In genomic region chr16:85240982-85241924, GRCh38 we compare ENCODE assay signal across 1 cellular context.
A peak's percentile ranks its signal among the peaks of the same experiment; 100 is the strongest.
TF ChIP-seq lines count a peak whose summit lies in the region.

No MANE protein-coding gene starts in this region.

TF ChIP-seq in HepG2, 621 proteins besides CTCF, POLR2A, EP300 and RAD21 (continued from another document):
- TF ChIP-seq ZNF280B (CRISPR knock-in tag; IDR thresholded peaks at IDR 0.05; ENCODE audit: borderline replicate concordance): 0 out of 2 replicates have a peak, but pooled peaks have one; percentile 35
- TF ChIP-seq SOX6 (IDR thresholded peaks at IDR 0.05): no peak
- TF ChIP-seq SOX6 (CRISPR knock-in tag; IDR thresholded peaks at IDR 0.05): 0 out of 2 replicates have a peak, but pooled peaks have one; percentile 13
- TF ChIP-seq HOXA7 (CRISPR knock-in tag; IDR thresholded peaks at IDR 0.05): no peak
- no peak for TF ChIP-seq MYPOP (CRISPR knock-in tag; IDR thresholded peaks at IDR 0.05)
- TF ChIP-seq ZFP36 (IDR thresholded peaks at IDR 0.05; ENCODE audit: borderline replicate concordance, low read depth, low read length, partially characterized antibody): peak; percentile 77
- no peak for TF ChIP-seq PHF8 (CRISPR knock-in tag; IDR thresholded peaks at IDR 0.05)
- TF ChIP-seq RFXAP (CRISPR knock-in tag; IDR thresholded peaks at IDR 0.05; ENCODE audit: borderline replicate concordance): no peak
- TF ChIP-seq ARID4A (CRISPR knock-in tag; IDR thresholded peaks at IDR 0.05; ENCODE audit: borderline replicate concordance): 0 out of 2 replicates have a peak, but pooled peaks have one; percentile 32
- TF ChIP-seq ZNF251 (CRISPR knock-in tag; IDR thresholded peaks at IDR 0.05): no peak
- no peak for TF ChIP-seq ELF4 (CRISPR knock-in tag; IDR thresholded peaks at IDR 0.05; ENCODE audit: borderline replicate concordance)
- no peak for TF ChIP-seq ZNF326 (CRISPR knock-in tag; IDR thresholded peaks at IDR 0.05; ENCODE audit: borderline replicate concordance)
- no peak for TF ChIP-seq HNRNPLL (IDR thresholded peaks at IDR 0.05; ENCODE audit: low read depth, low read length, poor library complexity, severe bottlenecking)
- TF ChIP-seq NFAT5 (CRISPR knock-in tag; IDR thresholded peaks at IDR 0.05): no peak
- no peak for TF ChIP-seq ZNF704 (CRISPR knock-in tag; IDR thresholded peaks at IDR 0.05; ENCODE audit: borderline replicate concordance)
- no peak for TF ChIP-seq MXD1 (CRISPR knock-in tag; IDR thresholded peaks at IDR 0.05)
- no peak for TF ChIP-seq THAP8 (CRISPR knock-in tag; IDR thresholded peaks at IDR 0.05; ENCODE audit: borderline replicate concordance)
- no peak for TF ChIP-seq CHCHD3 (CRISPR knock-in tag; IDR thresholded peaks at IDR 0.05)
- TF ChIP-seq, protein P1, sequence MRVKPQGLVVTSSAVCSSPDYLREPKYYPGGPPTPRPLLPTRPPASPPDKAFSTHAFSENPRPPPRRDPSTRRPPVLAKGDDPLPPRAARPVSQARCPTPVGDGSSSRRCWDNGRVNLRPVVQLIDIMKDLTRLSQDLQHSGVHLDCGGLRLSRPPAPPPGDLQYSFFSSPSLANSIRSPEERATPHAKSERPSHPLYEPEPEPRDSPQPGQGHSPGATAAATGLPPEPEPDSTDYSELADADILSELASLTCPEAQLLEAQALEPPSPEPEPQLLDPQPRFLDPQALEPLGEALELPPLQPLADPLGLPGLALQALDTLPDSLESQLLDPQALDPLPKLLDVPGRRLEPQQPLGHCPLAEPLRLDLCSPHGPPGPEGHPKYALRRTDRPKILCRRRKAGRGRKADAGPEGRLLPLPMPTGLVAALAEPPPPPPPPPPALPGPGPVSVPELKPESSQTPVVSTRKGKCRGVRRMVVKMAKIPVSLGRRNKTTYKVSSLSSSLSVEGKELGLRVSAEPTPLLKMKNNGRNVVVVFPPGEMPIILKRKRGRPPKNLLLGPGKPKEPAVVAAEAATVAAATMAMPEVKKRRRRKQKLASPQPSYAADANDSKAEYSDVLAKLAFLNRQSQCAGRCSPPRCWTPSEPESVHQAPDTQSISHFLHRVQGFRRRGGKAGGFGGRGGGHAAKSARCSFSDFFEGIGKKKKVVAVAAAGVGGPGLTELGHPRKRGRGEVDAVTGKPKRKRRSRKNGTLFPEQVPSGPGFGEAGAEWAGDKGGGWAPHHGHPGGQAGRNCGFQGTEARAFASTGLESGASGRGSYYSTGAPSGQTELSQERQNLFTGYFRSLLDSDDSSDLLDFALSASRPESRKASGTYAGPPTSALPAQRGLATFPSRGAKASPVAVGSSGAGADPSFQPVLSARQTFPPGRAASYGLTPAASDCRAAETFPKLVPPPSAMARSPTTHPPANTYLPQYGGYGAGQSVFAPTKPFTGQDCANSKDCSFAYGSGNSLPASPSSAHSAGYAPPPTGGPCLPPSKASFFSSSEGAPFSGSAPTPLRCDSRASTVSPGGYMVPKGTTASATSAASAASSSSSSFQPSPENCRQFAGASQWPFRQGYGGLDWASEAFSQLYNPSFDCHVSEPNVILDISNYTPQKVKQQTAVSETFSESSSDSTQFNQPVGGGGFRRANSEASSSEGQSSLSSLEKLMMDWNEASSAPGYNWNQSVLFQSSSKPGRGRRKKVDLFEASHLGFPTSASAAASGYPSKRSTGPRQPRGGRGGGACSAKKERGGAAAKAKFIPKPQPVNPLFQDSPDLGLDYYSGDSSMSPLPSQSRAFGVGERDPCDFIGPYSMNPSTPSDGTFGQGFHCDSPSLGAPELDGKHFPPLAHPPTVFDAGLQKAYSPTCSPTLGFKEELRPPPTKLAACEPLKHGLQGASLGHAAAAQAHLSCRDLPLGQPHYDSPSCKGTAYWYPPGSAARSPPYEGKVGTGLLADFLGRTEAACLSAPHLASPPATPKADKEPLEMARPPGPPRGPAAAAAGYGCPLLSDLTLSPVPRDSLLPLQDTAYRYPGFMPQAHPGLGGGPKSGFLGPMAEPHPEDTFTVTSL (CRISPR knock-in tag; IDR thresholded peaks at IDR 0.05; ENCODE audit: borderline replicate concordance): 0 out of 2 replicates have a peak, but pooled peaks have one; percentile 14
- TF ChIP-seq ZNF749 (CRISPR knock-in tag; IDR thresholded peaks at IDR 0.05; ENCODE audit: borderline replicate concordance): no peak
- TF ChIP-seq SALL1 (CRISPR knock-in tag; IDR thresholded peaks at IDR 0.05): peak; percentile 4; the same call in 1 of the 2 replicates
- no peak for TF ChIP-seq JUN (CRISPR knock-in tag; IDR thresholded peaks at IDR 0.05)
